Comparison of ENCODE assay signal across 21 cellular contexts in genomic region chr22:21967693-21968271, GRCh38. TPM values are rescaled to one million over a fixed set of nuclear protein-coding genes. Genes with fewer than 3 reads are reported as not detected.
DNase-seq lines count a peak whose midpoint lies in the region; ATAC-seq, FAIRE-seq and TF ChIP-seq lines count a peak whose summit lies in the region.
"Had no signal": no experiment of that assay in that cellular context is flagged by ENCODE, and none has a peak within 500 bp of the region (broad histone marks: within the 10 kb centered on the region; RNA-seq: fewer than 3 reads in every experiment).

No MANE protein-coding gene starts in this region.

- H3K9me3 ChIP-seq in K562 (replicated peaks; ENCODE audit: control insufficient read depth, insufficient read depth, low read depth, low read length) = no peaks in the 10 kb centered on the region
- H3K9me3 ChIP-seq: A549, BE2C, BLaER1 had no signal

- H3K4me2 ChIP-seq in K562 (ENCODE audit: insufficient read depth, low read length) = no peak overlapping the region
- H3K4me2 ChIP-seq: A549, BLaER1 had no signal

- POLR2A ChIA-PET in K562 (lab: Yijun Ruan, JAX) = interaction anchor here (0.5 to 15.7 kb wide), 8 partner anchors 7 to 339 kb away, joined by 3 to 382 read pairs (median 5); partner anchors contain the start of genes PPM1F and TOP3B

- TF ChIP-seq POLR2A in GM12891 (IDR thresholded peaks at IDR 0.05; ENCODE audit: low read depth, low read length) = no peak
- TF ChIP-seq POLR2A in K562 (conservative IDR thresholded peaks at IDR 0.05) = peak; percentile 61

- CTCF ChIA-PET in K562 (lab: Yijun Ruan, JAX; ENCODE audit: low intra/inter-chr PET ratio) = no interaction called here

- TF ChIP-seq RAD21 in K562 (CRISPR knock-in tag; conservative IDR thresholded peaks at IDR 0.05 in 1 of 2, IDR thresholded peaks at IDR 0.05 in 1 of 2) = no peak

- 82% methylated on average over 7 of the region's 7 CpGs for WGBS in K562 (ENCODE audit: insufficient coverage, low coverage, missing lambda C conversion rate)

- H4K20me1 ChIP-seq in K562 (replicated peaks; ENCODE audit: control insufficient read depth, insufficient read depth, low read length) = peaks cover 43% of the 10 kb centered on the region

- H3K27ac ChIP-seq in K562 (ENCODE audit: extremely low read depth, low read depth, low read length) = no peak overlapping the region
- H3K27ac ChIP-seq: 22Rv1, A549, BLaER1 had no signal

- no peak overlapping the region for H2AFZ ChIP-seq in K562 (ENCODE audit: low read depth, low read length)

- in situ Hi-C loops in K562 (cut with MboI) = no loop called here

- ATAC-seq in K562 = no peak
- ATAC-seq: A549 had no signal

- H3K27me3 ChIP-seq in K562 (ENCODE audit: control insufficient read depth in 2 of 2, insufficient read depth in 2 of 2, low read length in 2 of 2) = no peaks in the 10 kb centered on the region
- H3K27me3 ChIP-seq: BE2C, BLaER1 had no signal

- intact Hi-C loops in K562 (cut with micrococcal nuclease) = no loop called here

- BruUV-seq in K562 (replicated peaks; lab: Mats Ljungman, UMichigan) = no TSS peak

- H3K36me3 ChIP-seq in K562 (ENCODE audit: control insufficient read depth, insufficient read depth, low read length) = peaks cover 95% of the 10 kb centered on the region

- H3K9me1 ChIP-seq in K562 (ENCODE audit: control insufficient read depth, insufficient read depth, low read length) = peaks cover 5% of the 10 kb centered on the region

- no peak overlapping the region for H3K4me3 ChIP-seq in K562
- H3K4me3 ChIP-seq: A549, BLaER1 had no signal

- peaks cover 0 to 24% of the 10 kb centered on the region in 2 experiments; a peak in 1 of 5 replicates for H3K4me1 ChIP-seq in K562 (replicated peaks in 1 of 2; ENCODE audit: control insufficient read depth in 2 of 2, insufficient read depth in 2 of 2, low read length in 2 of 2)
- H3K4me1 ChIP-seq: A549, BE2C had no signal

- DNase-seq in GM12891 (ENCODE audit: insufficient read length, low spot score) (no peak), K562 (ENCODE audit: extremely low read depth in 1 of 4, low spot score in 3 of 4) (no peak), dedifferentiated amniotic fluid mesenchymal stem cell (ENCODE audit: extremely low spot score) (peak; percentile 9), activated T-cell treated with anti-CD3 and anti-CD28 coated beads for 4 hours (no peak), NCI-H1930 (lab: John Stamatoyannopoulos, UW) (no peak)
- no peak for DNase-seq in activated CD4-positive, CD25-positive, alpha-beta regulatory T cell treated with anti-CD3 and anti-CD28 coated beads, Interleukin-2, amount 50 U/mL, for 72 hours
- DNase-seq: BE2C; C1 segment of cervical spinal cord; CD4-positive, alpha-beta memory T cell; CD4-positive, CD25-positive, alpha-beta regulatory T cell; CD8-positive, alpha-beta memory T cell; COR-L47; DMS 273 treated with DMSO at 0.1 percent for 48 hours; DMS79 treated with DMSO at 0.1 percent for 48 hours; GF-D8 had no signal

- H3K79me2 ChIP-seq in K562 (ENCODE audit: control insufficient read depth, insufficient read depth, low read length) = no peaks in the 10 kb centered on the region

- H3K9ac ChIP-seq in K562 (ENCODE audit: insufficient read depth in 1 of 2, low read depth in 2 of 2, low read length in 2 of 2) = peak overlapping the region in 1 of 2 experiments; percentile 23; a peak in 2 of 4 replicates
- H3K9ac ChIP-seq: BLaER1 had no signal

- TF ChIP-seq EP300 in K562 (IDR thresholded peaks at IDR 0.05; ENCODE audit: low read length) = no peak

- TF ChIP-seq CTCF in K562 (IDR thresholded peaks at IDR 0.05 in 2 of 3, conservative IDR thresholded peaks at IDR 0.05 in 1 of 3; ENCODE audit: insufficient read depth in 2 of 3, low read depth in 1 of 3, low read length in 3 of 3) = no peak

- FAIRE-seq in GM12891 (lab: Jason Lieb, UNC) = peak; percentile 20
- FAIRE-seq in K562 (lab: Jason Lieb, UNC) = no peak
- FAIRE-seq: A549, G401.6, GM12892, GM18507 had no signal

TF ChIP-seq in GM12891, 5 proteins besides CTCF, POLR2A, EP300 and RAD21:
- no peak for TF ChIP-seq TAF1 (IDR thresholded peaks at IDR 0.05; ENCODE audit: low read depth, low read length)
- TF ChIP-seq SPI1 (IDR thresholded peaks at IDR 0.05; ENCODE audit: low read depth, low read length) = no peak
- TF ChIP-seq POU2F2 (IDR thresholded peaks at IDR 0.05; ENCODE audit: low read depth, low read length) = no peak
- no peak for TF ChIP-seq PAX5 (IDR thresholded peaks at IDR 0.05; ENCODE audit: insufficient read depth, low read length, severe bottlenecking)
- no peak for TF ChIP-seq POLR2AphosphoS5 (IDR thresholded peaks at IDR 0.05; ENCODE audit: low read depth, low read length)
TF ChIP-seq in GM12891: peak in this region for 0.

TF ChIP-seq in K562, 482 proteins besides CTCF, POLR2A, EP300 and RAD21 (continues in another document):
- TF ChIP-seq FOXJ3 (CRISPR knock-in tag; IDR thresholded peaks at IDR 0.05) (no peak), FOXK2 (conservative IDR thresholded peaks at IDR 0.05 in 1 of 2, IDR thresholded peaks at IDR 0.05 in 1 of 2; ENCODE audit: low read depth in 2 of 2) (no peak), ZZZ3 (IDR thresholded peaks at IDR 0.05) (no peak), ELF2 (CRISPR knock-in tag; IDR thresholded peaks at IDR 0.05) (no peak), MXI1 (IDR thresholded peaks at IDR 0.05; ENCODE audit: low read depth, low read length) (no peak), POLR2AphosphoS5 (IDR thresholded peaks at IDR 0.05; ENCODE audit: control insufficient read depth, insufficient read depth, low read depth, low read length) (peak; percentile 42; the same call in 1 of the 2 replicates), KAT7 (CRISPR knock-in tag; IDR thresholded peaks at IDR 0.05; ENCODE audit: borderline replicate concordance) (no peak), SAFB (IDR thresholded peaks at IDR 0.05; ENCODE audit: borderline replicate concordance, low read depth, low read length) (no peak), ETV1 (tag; conservative IDR thresholded peaks at IDR 0.05; ENCODE audit: low read depth) (no peak), BRF1 (IDR thresholded peaks at IDR 0.05; ENCODE audit: borderline replicate concordance, extremely low read depth, insufficient read length) (no peak), SETDB1 (IDR thresholded peaks at IDR 0.05; ENCODE audit: low read length) (peak; percentile 49), ZSCAN32 (CRISPR knock-in tag; IDR thresholded peaks at IDR 0.05) (no peak; the same call in 1 of the 2 replicates), RFX5 (IDR thresholded peaks at IDR 0.05; ENCODE audit: low read depth, low read length) (no peak), CCAR2 (IDR thresholded peaks at IDR 0.05; ENCODE audit: low read depth, low read length) (no peak), ZNF780A (CRISPR knock-in tag; IDR thresholded peaks at IDR 0.05) (no peak), NFATC3 (IDR thresholded peaks at IDR 0.05) (no peak), RBM34 (IDR thresholded peaks at IDR 0.05; ENCODE audit: borderline replicate concordance, insufficient read depth, low read length) (no peak), MXD1 (CRISPR knock-in tag; IDR thresholded peaks at IDR 0.05; ENCODE audit: borderline replicate concordance, poor library complexity, severe bottlenecking) (no peak)

RNA-seq across cellular contexts. Expression of gene TOP3B, which starts 14.8 kb away (rescaled TPM):
- 12.7 TPM for polyA plus RNA-seq in GM12891 (2012; ENCODE audit: low read depth, missing spikeins)
- 654 and 1,271 TPM in 2 replicates for total RNA-seq in K562 (2011; cell fraction: chromatin; rRNA removed; ENCODE audit: low replicate concordance)
- total RNA-seq in K562 (2011; cell fraction: nucleolus; rRNA removed) = 667 and 676 TPM in 2 replicates
- total RNA-seq in K562 (2011; cell fraction: nucleoplasm; rRNA removed) = 562 and 595 TPM in 2 replicates
- total RNA-seq in K562 (2014; rRNA removed) (168 and 209 TPM in 2 replicates), K562 (2014; rRNA removed; fragmentation: Illumina TruSeq; extraction: Trizol) (70.7 and 93.0 TPM in 2 replicates), K562 (2015; rRNA removed; fragmentation: Illumina TruSeq; extraction: Trizol) (132 and 135 TPM in 2 replicates), K562 (2021) (182 and 188 TPM in 2 replicates)
- polyA plus RNA-seq in K562 (2011; rRNA removed) (77.5 and 115 TPM in 2 replicates), K562 (2014; fragmentation: Illumina TruSeq; extraction: Trizol) (112 and 123 TPM in 2 replicates), K562 (2014; fragmentation: Nextera tagmentation; extraction: Ambion mirVana) (10 to 100 TPM in 1 of 2 experiments, 1 to 10 TPM in 1; 3.0 to 11.5 TPM), K562 (2014; rRNA removed) (153 and 161 TPM in 2 replicates)
- 70.1 and 77.8 TPM in 2 replicates for polyA plus RNA-seq in K562 (2011; cell fraction: cytosol; rRNA removed)
- 984 and 1,286 TPM in 2 replicates for polyA plus RNA-seq in K562 (2011; cell fraction: nucleus; rRNA removed)
- polyA plus RNA-seq in K562 (2012) = 96.9 and 122 TPM in 2 replicates
- 98.9 and 108 TPM in 2 replicates for polyA minus RNA-seq in K562 (2011; rRNA and poly(A)+ RNA removed)
- 76.3 and 79.3 TPM in 2 replicates for polyA minus RNA-seq in K562 (2011; cell fraction: cytosol; rRNA and poly(A)+ RNA removed)
- polyA minus RNA-seq in K562 (2011; cell fraction: nucleus; rRNA and poly(A)+ RNA removed) = 248 and 295 TPM in 2 replicates

RNA-seq across cellular contexts. Expression of gene PPM1F, which starts 15.1 kb away (rescaled TPM):
- polyA plus RNA-seq in GM12891 (2012; ENCODE audit: low read depth, missing spikeins) = 6.3 TPM
- total RNA-seq in K562 (2011; cell fraction: chromatin; rRNA removed; ENCODE audit: low replicate concordance) = 103 and 226 TPM in 2 replicates
- 122 and 135 TPM in 2 replicates for total RNA-seq in K562 (2011; cell fraction: nucleolus; rRNA removed)
- total RNA-seq in K562 (2011; cell fraction: nucleoplasm; rRNA removed) = 120 and 153 TPM in 2 replicates
- total RNA-seq in K562 (2014; rRNA removed) = 132 and 153 TPM in 2 replicates
- 33.1 and 36.9 TPM in 2 replicates for total RNA-seq in K562 (2014; rRNA removed; fragmentation: Illumina TruSeq; extraction: Trizol)
- total RNA-seq in K562 (2015; rRNA removed; fragmentation: Illumina TruSeq; extraction: Trizol) = 74.6 and 75.0 TPM in 2 replicates
- 157 and 159 TPM in 2 replicates for total RNA-seq in K562 (2021)
- polyA plus RNA-seq in K562 (2011; rRNA removed) = 64.0 and 73.1 TPM in 2 replicates
- 74.8 and 124 TPM in 2 replicates for polyA plus RNA-seq in K562 (2011; cell fraction: cytosol; rRNA removed)
- polyA plus RNA-seq in K562 (2011; cell fraction: nucleus; rRNA removed) = 187 and 284 TPM in 2 replicates
- 81.6 and 118 TPM in 2 replicates for polyA plus RNA-seq in K562 (2012)
- 53.8 and 92.1 TPM in 2 replicates for polyA plus RNA-seq in K562 (2014; fragmentation: Illumina TruSeq; extraction: Trizol)
- 1 to 10 TPM; 2.1 to 4.5 TPM for polyA plus RNA-seq in K562 (2014; fragmentation: Nextera tagmentation; extraction: Ambion mirVana)
- polyA plus RNA-seq in K562 (2014; rRNA removed) = 110 and 121 TPM in 2 replicates
- 29.5 and 43.3 TPM in 2 replicates for polyA minus RNA-seq in K562 (2011; rRNA and poly(A)+ RNA removed)
- 53.3 and 68.1 TPM in 2 replicates for polyA minus RNA-seq in K562 (2011; cell fraction: cytosol; rRNA and poly(A)+ RNA removed)
- polyA minus RNA-seq in K562 (2011; cell fraction: nucleus; rRNA and poly(A)+ RNA removed) = 34.9 and 45.5 TPM in 2 replicates
